In the genomic region with DNA sequence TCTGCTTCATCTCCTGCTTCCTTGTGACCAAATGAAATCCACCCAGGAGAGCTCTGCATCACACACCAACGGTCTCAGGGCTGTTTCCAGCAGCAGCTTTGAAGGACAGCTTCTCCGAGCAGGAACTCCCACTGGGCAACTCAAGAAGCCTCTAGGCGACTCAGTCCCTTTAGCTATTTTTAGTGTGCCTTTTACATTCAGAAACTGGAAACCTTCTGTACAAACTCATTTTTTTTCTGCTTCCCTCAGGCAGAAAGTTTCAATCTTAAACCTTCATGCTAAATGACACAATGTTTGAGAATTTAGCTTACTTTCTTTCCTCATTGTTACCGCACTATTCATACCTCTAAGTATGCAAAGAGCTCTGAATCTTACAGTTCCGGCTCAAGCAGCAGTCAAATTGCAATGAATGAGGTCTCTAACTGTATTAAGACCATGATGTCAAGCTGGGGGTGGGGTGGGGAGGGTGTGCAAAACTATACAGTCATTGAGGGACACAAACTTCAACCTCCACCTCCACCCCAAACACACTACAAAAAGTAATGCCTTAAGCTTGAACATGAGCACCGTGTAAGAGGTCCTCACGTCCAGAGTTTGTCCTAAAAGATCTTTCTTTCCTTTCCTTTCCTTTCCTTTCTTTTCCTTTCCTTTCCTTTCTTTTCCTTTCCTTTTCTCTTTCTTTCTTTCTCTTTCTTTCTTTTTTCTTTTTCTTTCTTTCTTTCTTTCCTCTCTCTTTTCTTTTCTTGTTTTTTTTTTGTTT, we compare ENCODE assay signal across 1 cellular context.
TF ChIP-seq lines count a peak whose summit lies in the region.

No MANE protein-coding gene starts in this region.

TF ChIP-seq in K562, 482 proteins besides CTCF, POLR2A, EP300 and RAD21 (continued from another document and continues in another):
- TF ChIP-seq, protein P1, sequence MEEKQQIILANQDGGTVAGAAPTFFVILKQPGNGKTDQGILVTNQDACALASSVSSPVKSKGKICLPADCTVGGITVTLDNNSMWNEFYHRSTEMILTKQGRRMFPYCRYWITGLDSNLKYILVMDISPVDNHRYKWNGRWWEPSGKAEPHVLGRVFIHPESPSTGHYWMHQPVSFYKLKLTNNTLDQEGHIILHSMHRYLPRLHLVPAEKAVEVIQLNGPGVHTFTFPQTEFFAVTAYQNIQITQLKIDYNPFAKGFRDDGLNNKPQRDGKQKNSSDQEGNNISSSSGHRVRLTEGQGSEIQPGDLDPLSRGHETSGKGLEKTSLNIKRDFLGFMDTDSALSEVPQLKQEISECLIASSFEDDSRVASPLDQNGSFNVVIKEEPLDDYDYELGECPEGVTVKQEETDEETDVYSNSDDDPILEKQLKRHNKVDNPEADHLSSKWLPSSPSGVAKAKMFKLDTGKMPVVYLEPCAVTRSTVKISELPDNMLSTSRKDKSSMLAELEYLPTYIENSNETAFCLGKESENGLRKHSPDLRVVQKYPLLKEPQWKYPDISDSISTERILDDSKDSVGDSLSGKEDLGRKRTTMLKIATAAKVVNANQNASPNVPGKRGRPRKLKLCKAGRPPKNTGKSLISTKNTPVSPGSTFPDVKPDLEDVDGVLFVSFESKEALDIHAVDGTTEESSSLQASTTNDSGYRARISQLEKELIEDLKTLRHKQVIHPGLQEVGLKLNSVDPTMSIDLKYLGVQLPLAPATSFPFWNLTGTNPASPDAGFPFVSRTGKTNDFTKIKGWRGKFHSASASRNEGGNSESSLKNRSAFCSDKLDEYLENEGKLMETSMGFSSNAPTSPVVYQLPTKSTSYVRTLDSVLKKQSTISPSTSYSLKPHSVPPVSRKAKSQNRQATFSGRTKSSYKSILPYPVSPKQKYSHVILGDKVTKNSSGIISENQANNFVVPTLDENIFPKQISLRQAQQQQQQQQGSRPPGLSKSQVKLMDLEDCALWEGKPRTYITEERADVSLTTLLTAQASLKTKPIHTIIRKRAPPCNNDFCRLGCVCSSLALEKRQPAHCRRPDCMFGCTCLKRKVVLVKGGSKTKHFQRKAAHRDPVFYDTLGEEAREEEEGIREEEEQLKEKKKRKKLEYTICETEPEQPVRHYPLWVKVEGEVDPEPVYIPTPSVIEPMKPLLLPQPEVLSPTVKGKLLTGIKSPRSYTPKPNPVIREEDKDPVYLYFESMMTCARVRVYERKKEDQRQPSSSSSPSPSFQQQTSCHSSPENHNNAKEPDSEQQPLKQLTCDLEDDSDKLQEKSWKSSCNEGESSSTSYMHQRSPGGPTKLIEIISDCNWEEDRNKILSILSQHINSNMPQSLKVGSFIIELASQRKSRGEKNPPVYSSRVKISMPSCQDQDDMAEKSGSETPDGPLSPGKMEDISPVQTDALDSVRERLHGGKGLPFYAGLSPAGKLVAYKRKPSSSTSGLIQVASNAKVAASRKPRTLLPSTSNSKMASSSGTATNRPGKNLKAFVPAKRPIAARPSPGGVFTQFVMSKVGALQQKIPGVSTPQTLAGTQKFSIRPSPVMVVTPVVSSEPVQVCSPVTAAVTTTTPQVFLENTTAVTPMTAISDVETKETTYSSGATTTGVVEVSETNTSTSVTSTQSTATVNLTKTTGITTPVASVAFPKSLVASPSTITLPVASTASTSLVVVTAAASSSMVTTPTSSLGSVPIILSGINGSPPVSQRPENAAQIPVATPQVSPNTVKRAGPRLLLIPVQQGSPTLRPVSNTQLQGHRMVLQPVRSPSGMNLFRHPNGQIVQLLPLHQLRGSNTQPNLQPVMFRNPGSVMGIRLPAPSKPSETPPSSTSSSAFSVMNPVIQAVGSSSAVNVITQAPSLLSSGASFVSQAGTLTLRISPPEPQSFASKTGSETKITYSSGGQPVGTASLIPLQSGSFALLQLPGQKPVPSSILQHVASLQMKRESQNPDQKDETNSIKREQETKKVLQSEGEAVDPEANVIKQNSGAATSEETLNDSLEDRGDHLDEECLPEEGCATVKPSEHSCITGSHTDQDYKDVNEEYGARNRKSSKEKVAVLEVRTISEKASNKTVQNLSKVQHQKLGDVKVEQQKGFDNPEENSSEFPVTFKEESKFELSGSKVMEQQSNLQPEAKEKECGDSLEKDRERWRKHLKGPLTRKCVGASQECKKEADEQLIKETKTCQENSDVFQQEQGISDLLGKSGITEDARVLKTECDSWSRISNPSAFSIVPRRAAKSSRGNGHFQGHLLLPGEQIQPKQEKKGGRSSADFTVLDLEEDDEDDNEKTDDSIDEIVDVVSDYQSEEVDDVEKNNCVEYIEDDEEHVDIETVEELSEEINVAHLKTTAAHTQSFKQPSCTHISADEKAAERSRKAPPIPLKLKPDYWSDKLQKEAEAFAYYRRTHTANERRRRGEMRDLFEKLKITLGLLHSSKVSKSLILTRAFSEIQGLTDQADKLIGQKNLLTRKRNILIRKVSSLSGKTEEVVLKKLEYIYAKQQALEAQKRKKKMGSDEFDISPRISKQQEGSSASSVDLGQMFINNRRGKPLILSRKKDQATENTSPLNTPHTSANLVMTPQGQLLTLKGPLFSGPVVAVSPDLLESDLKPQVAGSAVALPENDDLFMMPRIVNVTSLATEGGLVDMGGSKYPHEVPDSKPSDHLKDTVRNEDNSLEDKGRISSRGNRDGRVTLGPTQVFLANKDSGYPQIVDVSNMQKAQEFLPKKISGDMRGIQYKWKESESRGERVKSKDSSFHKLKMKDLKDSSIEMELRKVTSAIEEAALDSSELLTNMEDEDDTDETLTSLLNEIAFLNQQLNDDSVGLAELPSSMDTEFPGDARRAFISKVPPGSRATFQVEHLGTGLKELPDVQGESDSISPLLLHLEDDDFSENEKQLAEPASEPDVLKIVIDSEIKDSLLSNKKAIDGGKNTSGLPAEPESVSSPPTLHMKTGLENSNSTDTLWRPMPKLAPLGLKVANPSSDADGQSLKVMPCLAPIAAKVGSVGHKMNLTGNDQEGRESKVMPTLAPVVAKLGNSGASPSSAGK (IDR thresholded peaks at IDR 0.05) = peak; percentile 25; the same call in 1 of the 2 replicates
- TF ChIP-seq ZNF589 (CRISPR knock-in tag; IDR thresholded peaks at IDR 0.05; ENCODE audit: low read depth) = no peak
- TF ChIP-seq, protein P2, sequence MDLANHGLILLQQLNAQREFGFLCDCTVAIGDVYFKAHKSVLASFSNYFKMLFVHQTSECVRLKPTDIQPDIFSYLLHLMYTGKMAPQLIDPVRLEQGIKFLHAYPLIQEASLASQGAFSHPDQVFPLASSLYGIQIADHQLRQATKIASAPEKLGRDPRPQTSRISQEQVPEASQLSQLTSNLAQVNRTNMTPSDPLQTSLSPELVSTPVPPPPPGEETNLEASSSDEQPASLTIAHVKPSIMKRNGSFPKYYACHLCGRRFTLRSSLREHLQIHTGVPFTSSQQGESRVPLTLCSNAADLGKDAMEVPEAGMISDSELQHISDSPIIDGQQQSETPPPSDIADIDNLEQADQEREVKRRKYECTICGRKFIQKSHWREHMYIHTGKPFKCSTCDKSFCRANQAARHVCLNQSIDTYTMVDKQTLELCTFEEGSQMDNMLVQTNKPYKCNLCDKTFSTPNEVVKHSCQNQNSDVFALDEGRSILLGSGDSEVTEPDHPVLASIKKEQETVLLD (IDR thresholded peaks at IDR 0.05) = 0 out of 2 replicates have a peak, but pooled peaks have one; percentile 27
- TF ChIP-seq ZBTB49 (CRISPR knock-in tag; IDR thresholded peaks at IDR 0.05; ENCODE audit: borderline replicate concordance) = no peak
- TF ChIP-seq MEF2A (IDR thresholded peaks at IDR 0.05; ENCODE audit: control insufficient read depth, low read depth, low read length) = peak; percentile 74; the same call in 1 of the 2 replicates
- TF ChIP-seq, protein P3, sequence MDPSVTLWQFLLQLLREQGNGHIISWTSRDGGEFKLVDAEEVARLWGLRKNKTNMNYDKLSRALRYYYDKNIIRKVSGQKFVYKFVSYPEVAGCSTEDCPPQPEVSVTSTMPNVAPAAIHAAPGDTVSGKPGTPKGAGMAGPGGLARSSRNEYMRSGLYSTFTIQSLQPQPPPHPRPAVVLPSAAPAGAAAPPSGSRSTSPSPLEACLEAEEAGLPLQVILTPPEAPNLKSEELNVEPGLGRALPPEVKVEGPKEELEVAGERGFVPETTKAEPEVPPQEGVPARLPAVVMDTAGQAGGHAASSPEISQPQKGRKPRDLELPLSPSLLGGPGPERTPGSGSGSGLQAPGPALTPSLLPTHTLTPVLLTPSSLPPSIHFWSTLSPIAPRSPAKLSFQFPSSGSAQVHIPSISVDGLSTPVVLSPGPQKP (CRISPR knock-in tag; IDR thresholded peaks at IDR 0.05) = no peak
- TF ChIP-seq, protein P4, sequence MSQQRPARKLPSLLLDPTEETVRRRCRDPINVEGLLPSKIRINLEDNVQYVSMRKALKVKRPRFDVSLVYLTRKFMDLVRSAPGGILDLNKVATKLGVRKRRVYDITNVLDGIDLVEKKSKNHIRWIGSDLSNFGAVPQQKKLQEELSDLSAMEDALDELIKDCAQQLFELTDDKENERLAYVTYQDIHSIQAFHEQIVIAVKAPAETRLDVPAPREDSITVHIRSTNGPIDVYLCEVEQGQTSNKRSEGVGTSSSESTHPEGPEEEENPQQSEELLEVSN (IDR thresholded peaks at IDR 0.05; ENCODE audit: borderline replicate concordance in 1 of 2, extremely low read depth in 1 of 2, insufficient read depth in 1 of 2, insufficient read length in 1 of 2, low read depth in 1 of 2, low read length in 1 of 2, poor library complexity in 1 of 2, severe bottlenecking in 1 of 2) = no peak
- no peak for TF ChIP-seq EWSR1 (IDR thresholded peaks at IDR 0.05; ENCODE audit: borderline replicate concordance, low read depth, partially characterized antibody)
- no peak for TF ChIP-seq ERF (CRISPR knock-in tag; IDR thresholded peaks at IDR 0.05)
- TF ChIP-seq TAF15 (IDR thresholded peaks at IDR 0.05; ENCODE audit: low read depth, low read length) = no peak
- no peak for TF ChIP-seq CC2D1A (IDR thresholded peaks at IDR 0.05)
- no peak for TF ChIP-seq ZNF75A (CRISPR knock-in tag; IDR thresholded peaks at IDR 0.05)
- TF ChIP-seq ZBTB7A (IDR thresholded peaks at IDR 0.05; ENCODE audit: borderline replicate concordance, control insufficient read depth, low read depth, low read length) = no peak
- TF ChIP-seq TCFL5 (CRISPR knock-in tag; conservative IDR thresholded peaks at IDR 0.05) = no peak
- no peak for TF ChIP-seq ZNF79 (CRISPR knock-in tag; IDR thresholded peaks at IDR 0.05; ENCODE audit: low read depth)
- no peak for TF ChIP-seq ZKSCAN3 (CRISPR knock-in tag; IDR thresholded peaks at IDR 0.05)
- TF ChIP-seq CCAR2 (IDR thresholded peaks at IDR 0.05; ENCODE audit: low read depth, low read length) = no peak
- TF ChIP-seq HNRNPH1 (optimal IDR thresholded peaks at IDR 0.05; ENCODE audit: low read depth, low read length) = no peak
- TF ChIP-seq SMAD2 (IDR thresholded peaks at IDR 0.05; ENCODE audit: low read depth, low read length) = no peak
- TF ChIP-seq OTX1 (CRISPR knock-in tag; IDR thresholded peaks at IDR 0.05) = no peak
- TF ChIP-seq, protein P5, sequence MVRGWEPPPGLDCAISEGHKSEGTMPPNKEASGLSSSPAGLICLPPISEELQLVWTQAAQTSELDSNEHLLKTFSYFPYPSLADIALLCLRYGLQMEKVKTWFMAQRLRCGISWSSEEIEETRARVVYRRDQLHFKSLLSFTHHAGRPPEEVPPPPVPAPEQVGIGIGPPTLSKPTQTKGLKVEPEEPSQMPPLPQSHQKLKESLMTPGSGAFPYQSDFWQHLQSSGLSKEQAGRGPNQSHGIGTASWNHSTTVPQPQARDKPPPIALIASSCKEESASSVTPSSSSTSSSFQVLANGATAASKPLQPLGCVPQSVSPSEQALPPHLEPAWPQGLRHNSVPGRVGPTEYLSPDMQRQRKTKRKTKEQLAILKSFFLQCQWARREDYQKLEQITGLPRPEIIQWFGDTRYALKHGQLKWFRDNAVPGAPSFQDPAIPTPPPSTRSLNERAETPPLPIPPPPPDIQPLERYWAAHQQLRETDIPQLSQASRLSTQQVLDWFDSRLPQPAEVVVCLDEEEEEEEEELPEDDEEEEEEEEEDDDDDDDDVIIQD (CRISPR knock-in tag; IDR thresholded peaks at IDR 0.05) = no peak
- TF ChIP-seq IRF2 (CRISPR knock-in tag; IDR thresholded peaks at IDR 0.05) = no peak
- no peak for TF ChIP-seq TRIM28 (IDR thresholded peaks at IDR 0.05)
- no peak for TF ChIP-seq REST (CRISPR knock-in tag; IDR thresholded peaks at IDR 0.05; ENCODE audit: low read depth)
- TF ChIP-seq BRD9 (IDR thresholded peaks at IDR 0.05; ENCODE audit: low read depth, partially characterized antibody) = peak; percentile 79
- peak; percentile 68; the same call in 1 of the 2 replicates for TF ChIP-seq MTA1 (IDR thresholded peaks at IDR 0.05; ENCODE audit: borderline replicate concordance)
- no peak for TF ChIP-seq FOS (IDR thresholded peaks at IDR 0.05; ENCODE audit: extremely low read depth, insufficient read length)
